Comparison of ENCODE assay signal across 2 cellular contexts in genomic region chr22:19986410-19987341, GRCh38.
A peak's percentile ranks its signal among the peaks of the same experiment; 100 is the strongest.
TF ChIP-seq lines count a peak whose summit lies in the region.

No MANE protein-coding gene starts in this region.

TF ChIP-seq in HEK293T, 16 proteins besides CTCF, POLR2A, EP300 and RAD21:
- TF ChIP-seq FOXK2 (IDR thresholded peaks at IDR 0.05), result no peak
- TF ChIP-seq ZNF384 (IDR thresholded peaks at IDR 0.05), result no peak
- TF ChIP-seq TARDBP (IDR thresholded peaks at IDR 0.05), result no peak

TF ChIP-seq in H1, 55 proteins besides CTCF, POLR2A, EP300 and RAD21:
- peak; percentile 27; the same call in 1 of the 2 replicates for TF ChIP-seq GABPA (IDR thresholded peaks at IDR 0.05; ENCODE audit: borderline replicate concordance, insufficient read depth, low read length)
- TF ChIP-seq NANOG (IDR thresholded peaks at IDR 0.05; ENCODE audit: insufficient read depth, low read depth, low read length, poor library complexity, severe bottlenecking), result no peak
- TF ChIP-seq KDM4A (IDR thresholded peaks at IDR 0.05; ENCODE audit: low read depth, low read length, severe bottlenecking), result no peak
- no peak for TF ChIP-seq TEAD4 (IDR thresholded peaks at IDR 0.05; ENCODE audit: low read depth, low read length)
- TF ChIP-seq GTF2F1 (IDR thresholded peaks at IDR 0.05; ENCODE audit: borderline replicate concordance, low read depth, low read length), result no peak
- TF ChIP-seq CBX8 (IDR thresholded peaks at IDR 0.05; ENCODE audit: borderline replicate concordance, low read depth, low read length), result no peak
- TF ChIP-seq USF2 (IDR thresholded peaks at IDR 0.05; ENCODE audit: low read length), result peak; percentile 80
- TF ChIP-seq POLR2AphosphoS5 (IDR thresholded peaks at IDR 0.05; ENCODE audit: low read depth, low read length), result peak; percentile 54; the same call in 1 of the 2 replicates
- no peak for TF ChIP-seq SP1 (IDR thresholded peaks at IDR 0.05; ENCODE audit: low read depth, low read length)
- TF ChIP-seq SUZ12 (IDR thresholded peaks at IDR 0.05; ENCODE audit: low read length), result no peak
- no peak for TF ChIP-seq BCL11A (IDR thresholded peaks at IDR 0.05; ENCODE audit: low read depth in 2 of 2, low read length in 2 of 2)
- TF ChIP-seq CHD7 (IDR thresholded peaks at IDR 0.05; ENCODE audit: insufficient replicate concordance, low read length), result no peak
- TF ChIP-seq CREB1 (IDR thresholded peaks at IDR 0.05), result no peak
- no peak for TF ChIP-seq TBP (IDR thresholded peaks at IDR 0.05; ENCODE audit: low read depth, low read length)
- no peak for TF ChIP-seq TCF12 (IDR thresholded peaks at IDR 0.05; ENCODE audit: low read depth, low read length)
- TF ChIP-seq CHD1 (IDR thresholded peaks at IDR 0.05; ENCODE audit: low read depth, low read length), result no peak
- TF ChIP-seq KDM1A (IDR thresholded peaks at IDR 0.05; ENCODE audit: borderline replicate concordance, low read length), result no peak
- TF ChIP-seq SP2 (IDR thresholded peaks at IDR 0.05; ENCODE audit: low read length), result no peak
- TF ChIP-seq PHF8 (conservative IDR thresholded peaks at IDR 0.05; ENCODE audit: low read depth, low read length), result peak; percentile 76
- TF ChIP-seq TAF1 (IDR thresholded peaks at IDR 0.05; ENCODE audit: low read depth, low read length), result 0 out of 2 replicates have a peak, but pooled peaks have one; percentile 44
- no peak for TF ChIP-seq JUN (IDR thresholded peaks at IDR 0.05; ENCODE audit: low read depth, low read length)
- no peak for TF ChIP-seq SP4 (IDR thresholded peaks at IDR 0.05; ENCODE audit: low read length)
- peak; percentile 73; the same call in 1 of the 2 replicates for TF ChIP-seq EGR1 (IDR thresholded peaks at IDR 0.05; ENCODE audit: borderline replicate concordance, low read depth, low read length)
- peak in 1 of 2 experiments; percentile 72; a peak in 1 of 4 replicates for TF ChIP-seq SIN3A (conservative IDR thresholded peaks at IDR 0.05 in 1 of 2, IDR thresholded peaks at IDR 0.05 in 1 of 2; ENCODE audit: low read depth in 1 of 2, low read length in 2 of 2)
- TF ChIP-seq RBBP5 (IDR thresholded peaks at IDR 0.05; ENCODE audit: borderline replicate concordance, low read depth, low read length), result no peak
- peak; percentile 47 for TF ChIP-seq ASH2L (IDR thresholded peaks at IDR 0.05; ENCODE audit: low read length)
- no peak for TF ChIP-seq SIX5 (IDR thresholded peaks at IDR 0.05; ENCODE audit: low read depth, low read length)
- no peak for TF ChIP-seq SIRT6 (IDR thresholded peaks at IDR 0.05; ENCODE audit: low read length)
- no peak for TF ChIP-seq E2F6 (IDR thresholded peaks at IDR 0.05)
- no peak for TF ChIP-seq HDAC6 (IDR thresholded peaks at IDR 0.05; ENCODE audit: low read depth, low read length)
- no peak for TF ChIP-seq ATF3 (IDR thresholded peaks at IDR 0.05; ENCODE audit: insufficient read depth, low read depth, low read length)
- no peak for TF ChIP-seq HDAC2 (IDR thresholded peaks at IDR 0.05; ENCODE audit: borderline replicate concordance in 1 of 2, low read depth in 2 of 2, low read length in 2 of 2)
- peak; percentile 50 for TF ChIP-seq MAX (IDR thresholded peaks at IDR 0.05)
- TF ChIP-seq BACH1 (IDR thresholded peaks at IDR 0.05; ENCODE audit: low read length), result no peak
- peak; percentile 80 for TF ChIP-seq YY1 (IDR thresholded peaks at IDR 0.05; ENCODE audit: low read depth, low read length)
- no peak for TF ChIP-seq FOSL1 (IDR thresholded peaks at IDR 0.05; ENCODE audit: insufficient read depth, low read depth, low read length)
- TF ChIP-seq RNF2 (IDR thresholded peaks at IDR 0.05; ENCODE audit: borderline replicate concordance, low read depth, low read length, missing control alignments, poor library complexity, severe bottlenecking), result no peak
- TF ChIP-seq CTBP2 (IDR thresholded peaks at IDR 0.05; ENCODE audit: borderline replicate concordance, insufficient read depth, insufficient read length, low read length), result no peak
